ENCODE assay signal across 8 cellular contexts in the genomic region with DNA sequence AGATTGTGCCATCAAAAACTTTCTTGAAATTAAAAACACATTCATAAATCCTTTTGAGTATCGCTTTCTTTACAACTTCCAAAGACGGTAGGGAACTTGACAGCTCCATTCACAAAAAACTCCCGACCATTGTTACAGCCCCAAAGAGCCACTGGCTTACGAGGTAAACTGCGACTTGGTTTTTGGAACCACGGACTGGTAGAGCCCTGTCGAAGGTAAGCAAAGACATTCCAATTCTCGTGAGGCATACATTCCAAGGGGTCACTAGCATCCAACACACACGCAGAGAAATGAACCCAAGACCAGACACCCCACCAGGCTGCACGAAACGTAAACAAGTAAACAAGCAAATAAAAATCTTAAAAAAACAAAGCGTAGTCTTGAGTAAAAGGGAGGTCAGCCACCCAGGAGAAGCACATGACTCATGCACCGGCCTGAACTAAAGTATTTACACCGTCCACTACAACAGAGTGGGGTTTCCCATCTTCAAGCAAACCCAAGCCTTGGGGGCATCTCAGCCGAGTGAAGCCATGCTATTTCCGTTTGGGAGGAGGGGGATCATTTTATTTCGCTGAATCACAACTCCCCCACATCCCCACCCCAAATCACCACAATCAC. TPM values are rescaled to one million over a fixed set of nuclear protein-coding genes. Genes with fewer than 3 reads are reported as not detected.
DNase-seq lines count a peak whose midpoint lies in the region; ATAC-seq and TF ChIP-seq lines count a peak whose summit lies in the region.

No MANE protein-coding gene starts in this region.

- CTCF ChIA-PET in MCF 10A (lab: Yijun Ruan, JAX), result interaction anchor here (0.7 kb wide), 1 partner anchor 37 kb away, joined by 4 read pairs; no protein-coding TSS in a partner anchor

- 0 out of 2 replicates have a peak overlapping the region, but pooled peaks have one; percentile 38 for H2AFZ ChIP-seq in DND-41 (ENCODE audit: low read depth, low read length)

- peak overlapping the region; percentile 91 for H3K4me3 Mint-ChIP-seq in MCF 10A (ENCODE audit: unreplicated experiment)

- H3K27me3 Mint-ChIP-seq in MCF 10A (ENCODE audit: insufficient read depth, unreplicated experiment), result no peaks in the 10 kb centered on the region

- DNase-seq in DND-41 (no peak), MG63 (peak; percentile 76), MCF 10A (ENCODE audit: unreplicated experiment) (peak; percentile 88), left lung (peak; percentile 2 to 42), thoracic aorta (ENCODE audit: low spot score) (no peak), NCI-H1417 treated with DMSO at 0.1 percent for 48 hours (lab: John Stamatoyannopoulos, UW) (no peak), HPDE6-E6E7 (ENCODE audit: extremely low spot score) (no peak)

- ATAC-seq in DND-41 (ENCODE audit: insufficient read depth, low read depth) (no peak; the same call in 2 of the 3 replicates), left lung (peak; percentile 55), thoracic aorta (ENCODE audit: insufficient number of reproducible peaks, low FRiP score, low read depth) (no peak), HG02973 (IDR thresholded peaks at IDR 0.05; ENCODE audit: unreplicated experiment) (no peak)

- H4K20me1 ChIP-seq in DND-41 (ENCODE audit: insufficient read depth, low read length), result peaks cover 54% of the 10 kb centered on the region

- H3K9me3 Mint-ChIP-seq in MCF 10A (ENCODE audit: unreplicated experiment), result no peaks in the 10 kb centered on the region

- H3K9ac ChIP-seq in DND-41 (ENCODE audit: low read depth, low read length), result peak overlapping the region; percentile 76

- POLR2A ChIA-PET in MCF 10A (lab: Yijun Ruan, JAX), result interaction anchor here (0.6 to 4.3 kb wide), 13 partner anchors 9 to 65 kb away, joined by 3 to 40 read pairs (median 4); a partner anchor contains a TSS

- TF ChIP-seq CTCF in DND-41 (IDR thresholded peaks at IDR 0.05; ENCODE audit: borderline replicate concordance, extremely low read depth, low read length, poor library complexity, severe bottlenecking) (no peak), MCF 10A (IDR thresholded peaks at IDR 0.05; ENCODE audit: unreplicated experiment) (no peak), left lung (IDR thresholded peaks at IDR 0.05) (no peak), thoracic aorta (IDR thresholded peaks at IDR 0.05) (no peak)

- peaks cover 91% of the 10 kb centered on the region for H3K79me2 ChIP-seq in DND-41 (ENCODE audit: insufficient read depth, low read length)

- H3K36me3 ChIP-seq in DND-41 (ENCODE audit: insufficient read depth, low read length), result peaks cover 19% of the 10 kb centered on the region
- H3K36me3 ChIP-seq in MG63, result peaks cover 33% of the 10 kb centered on the region
- no peaks in the 10 kb centered on the region for H3K36me3 ChIP-seq in left lung
- H3K36me3 ChIP-seq in thoracic aorta, result no peaks in the 10 kb centered on the region

- peaks cover 7% of the 10 kb centered on the region for H3K36me3 Mint-ChIP-seq in MCF 10A (ENCODE audit: insufficient read depth, unreplicated experiment)

- H3K4me3 ChIP-seq in DND-41 (ENCODE audit: low read depth in 1 of 2, low read length in 2 of 2) (peak overlapping the region; percentile 86 to 94), MG63 (peak overlapping the region; percentile 99), left lung (peak overlapping the region; percentile 96 to 97), thoracic aorta (peak overlapping the region; percentile 97)

- H3K4me2 ChIP-seq in DND-41 (ENCODE audit: insufficient read depth, low read length), result peak overlapping the region; percentile 87

- peak overlapping the region; percentile 85 for H3K27ac ChIP-seq in DND-41 (ENCODE audit: low read length)
- peak overlapping the region; percentile 87 to 91 for H3K27ac ChIP-seq in left lung
- H3K27ac ChIP-seq in thoracic aorta, result peak overlapping the region; percentile 91 to 95

- no peaks in the 10 kb centered on the region for H3K27me3 ChIP-seq in DND-41 (ENCODE audit: insufficient read depth, low read length, poor library complexity)
- no peaks in the 10 kb centered on the region for H3K27me3 ChIP-seq in MG63
- H3K27me3 ChIP-seq in left lung, result no peaks in the 10 kb centered on the region
- H3K27me3 ChIP-seq in thoracic aorta (replicated peaks; ENCODE audit: insufficient read depth), result no peaks in the 10 kb centered on the region

- H3K27ac Mint-ChIP-seq in MCF 10A (ENCODE audit: low read depth, unreplicated experiment), result peak overlapping the region; percentile 88

- H3K4me1 Mint-ChIP-seq in MCF 10A (ENCODE audit: insufficient read depth, unreplicated experiment), result peaks cover 21% of the 10 kb centered on the region

- BruUV-seq in MCF 10A (replicated peaks; lab: Mats Ljungman, UMichigan), result TSS peak; percentile 35

- H3K4me1 ChIP-seq in DND-41 (ENCODE audit: insufficient read depth, low read length) (peaks cover 52% of the 10 kb centered on the region), left lung (peaks cover 39 to 72% of the 10 kb centered on the region in 2 donors), thoracic aorta (ENCODE audit: control insufficient read depth in 1 of 2, low read depth in 2 of 2) (peaks cover 52 to 71% of the 10 kb centered on the region in 2 donors)

- intact Hi-C loops in MCF 10A (cut with micrococcal nuclease), result loop anchor here (1.0 to 2.0 kb wide), 2 partner anchors 34 to 65 kb away; no protein-coding TSS in a partner anchor
- intact Hi-C loops in left lung (cut with DNase I), result loop anchor here in 1 of 2 donors (10.0 kb wide), 1 partner anchor 66 kb away; no protein-coding TSS in a partner anchor

- H3K9me3 ChIP-seq in DND-41 (ENCODE audit: insufficient read depth, low read length, severe bottlenecking) (no peaks in the 10 kb centered on the region), MG63 (no peaks in the 10 kb centered on the region), left lung (no peaks in the 10 kb centered on the region), thoracic aorta (no peaks in the 10 kb centered on the region)

RNA-seq across cellular contexts. Expression of a gene that starts 1.4 kb away (rescaled TPM):
- 9.3 and 16.0 TPM in 2 replicates for total RNA-seq in MG63 (2014; rRNA removed; shearing (Covaris generic); ENCODE audit: low replicate concordance)
- 167 and 189 TPM in 2 replicates for total RNA-seq in MCF 10A (2022)
- total RNA-seq in left lung, result 10 to 100 TPM; 79.1 to 89.6 TPM
- 10 to 100 TPM; 49.0 to 70.9 TPM for total RNA-seq in thoracic aorta

RNA-seq across cellular contexts. Expression of a gene that starts 48.7 kb away (rescaled TPM):
- total RNA-seq in MG63 (2014; rRNA removed; shearing (Covaris generic); ENCODE audit: low replicate concordance), result 29.6 and 30.2 TPM in 2 replicates
- 31.1 and 37.8 TPM in 2 replicates for total RNA-seq in MCF 10A (2022)
- 10 to 100 TPM; 19.5 to 36.8 TPM for total RNA-seq in left lung
- total RNA-seq in thoracic aorta, result 10 to 100 TPM; 18.7 to 54.9 TPM

Comparison
In these comparisons a context has a peak if more than half of its experiments do, and no peak if none do; other contexts are left out.
1. DNase-seq: peak in MG63 (single experiment), MCF 10A (single experiment) and left lung (2 of 2); none in DND-41 (single experiment), thoracic aorta (single experiment), NCI-H1417 treated with DMSO at 0.1 percent for 48 hours (single experiment) and HPDE6-E6E7 (single experiment).
2. Peak in every context shown above with its lines, with median percentiles within 50 percentile points of each other: H3K27ac ChIP-seq and H3K4me3 ChIP-seq.